20 cellular contexts compared by ENCODE assay signal in the genomic region with DNA sequence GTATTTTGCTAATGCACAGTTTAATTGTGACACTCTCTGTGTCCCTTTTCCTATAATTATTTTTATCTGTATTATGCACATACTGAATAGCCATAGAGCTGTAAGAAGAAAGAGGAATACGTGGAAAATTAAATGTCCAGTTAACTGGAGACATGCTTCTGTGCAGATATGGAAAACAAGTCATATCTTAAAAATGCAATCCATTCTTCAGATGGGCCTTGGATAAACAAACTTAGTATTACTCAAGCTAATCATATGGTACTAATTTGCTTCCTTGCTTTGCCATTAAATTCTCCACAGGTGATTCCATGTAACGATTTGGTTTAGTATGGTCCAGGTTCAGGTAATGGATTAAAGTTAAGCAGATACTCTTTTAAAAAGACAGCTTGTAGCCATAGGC.
"Had no signal": no experiment of that assay in that cellular context is flagged by ENCODE, and none has a peak within 500 bp of the region (broad histone marks: within the 10 kb centered on the region; RNA-seq: fewer than 3 reads in every experiment).

No MANE protein-coding gene starts in this region.

- H3K4me2 ChIP-seq: hepatocyte had no signal

- H3K36me3 ChIP-seq: cardiac muscle cell, esophagus muscularis mucosa, left lung, suprapubic skin had no signal

- H3K27me3 ChIP-seq: cardiac muscle cell, esophagus muscularis mucosa, hepatocyte, left lung, suprapubic skin had no signal

- H3K9me3 ChIP-seq: esophagus muscularis mucosa, left lung, suprapubic skin had no signal

- H2AFZ ChIP-seq: hepatocyte, parathyroid adenoma had no signal

- H3K4me3 Mint-ChIP-seq: activated naive CD8-positive, alpha-beta T cell treated with anti-CD3 and anti-CD28 coated beads for 36 hours; activated T-helper 1 cell treated with anti-CD3 and anti-CD28 coated beads, Interleukin-12 subunit alpha, Interleukin-12 subunit beta, Interleukin-2, Interleukin-4 antibody, amounts not matched to agents 30 ng/mL and 10 ng/mL and 1 ng/mL, durations not matched to agents 14 hours and 24 hours and 36 hours; naive thymus-derived CD4-positive, alpha-beta T cell; stimulated activated naive CD8-positive, alpha-beta T cell treated with anti-CD3 and anti-CD28 coated beads, Interleukin-15, Interleukin-2, amounts not matched to agents 100 ng/mL and 50 ng/mL, for 24 hours had no signal

- ATAC-seq: activated CD4-positive, CD25-positive, alpha-beta regulatory T cell treated with anti-CD3 and anti-CD28 coated beads, Interleukin-2, amount 50 U/mL, for 24 hours; left lung; mucosa of descending colon; naive thymus-derived CD4-positive, alpha-beta T cell had no signal

- H3K27me3 Mint-ChIP-seq: activated naive CD8-positive, alpha-beta T cell treated with anti-CD3 and anti-CD28 coated beads for 36 hours had no signal

- H3K79me2 ChIP-seq: hepatocyte, parathyroid adenoma had no signal

- H3K9ac ChIP-seq: parathyroid adenoma had no signal

- H3K27ac Mint-ChIP-seq: activated naive CD8-positive, alpha-beta T cell treated with anti-CD3 and anti-CD28 coated beads for 36 hours; activated T-helper 1 cell treated with anti-CD3 and anti-CD28 coated beads, Interleukin-12 subunit alpha, Interleukin-12 subunit beta, Interleukin-2, Interleukin-4 antibody, amounts not matched to agents 30 ng/mL and 10 ng/mL and 1 ng/mL, durations not matched to agents 14 hours and 24 hours and 36 hours; naive thymus-derived CD4-positive, alpha-beta T cell; stimulated activated naive CD8-positive, alpha-beta T cell treated with anti-CD3 and anti-CD28 coated beads, Interleukin-15, Interleukin-2, amounts not matched to agents 100 ng/mL and 50 ng/mL, for 24 hours had no signal

- H3K27ac ChIP-seq: cardiac muscle cell, esophagus muscularis mucosa, hepatocyte, left lung, parathyroid adenoma, suprapubic skin had no signal

- FAIRE-seq: colon, keratinocyte had no signal

- H3K4me1 ChIP-seq: left lung, parathyroid adenoma had no signal

- H3K4me1 Mint-ChIP-seq: activated naive CD8-positive, alpha-beta T cell treated with anti-CD3 and anti-CD28 coated beads for 36 hours; naive thymus-derived CD4-positive, alpha-beta T cell had no signal

- H3K4me3 ChIP-seq: cardiac muscle cell, esophagus muscularis mucosa, hepatocyte, left lung, mucosa of descending colon, skin epidermis, suprapubic skin had no signal

- DNase-seq: activated CD4-positive, alpha-beta T cell treated with anti-CD3 and anti-CD28 coated beads, Interleukin-2, amount 50 U/mL, for 1 hour; activated naive CD8-positive, alpha-beta T cell treated with anti-CD3 and anti-CD28 coated beads for 36 hours; aorta; left lung; mucosa of descending colon; naive thymus-derived CD4-positive, alpha-beta T cell; retina; stimulated activated CD4-positive, alpha-beta T cell treated with anti-CD3 and anti-CD28 coated beads, Interleukin-4, amount 100 ng/mL, for 4 hours; trophoblast cell had no signal

- H3K36me3 Mint-ChIP-seq: activated naive CD8-positive, alpha-beta T cell treated with anti-CD3 and anti-CD28 coated beads for 36 hours; naive thymus-derived CD4-positive, alpha-beta T cell had no signal
